ENCODE assay signal across 7 cellular contexts in genomic region chr12:121711925-121712461, GRCh38. TPM values are rescaled to one million over a fixed set of nuclear protein-coding genes. Genes with fewer than 3 reads are reported as not detected.
DNase-seq lines count a peak whose midpoint lies in the region; ATAC-seq and TF ChIP-seq lines count a peak whose summit lies in the region.

No MANE protein-coding gene starts in this region.

- WGBS in GM23248 (ENCODE audit: low coverage in 1 of 2, low lambda C conversion rate in 2 of 2, missing lambda C conversion rate in 2 of 2), 2 experiments = 0% methylated on average over 20 of the region's 20 CpGs

- peak overlapping the region; percentile 90 for H2AFZ ChIP-seq in GM23248
- peak overlapping the region; percentile 86 for H2AFZ ChIP-seq in Loucy (ENCODE audit: low read length)
- peak overlapping the region; percentile 77 for H2AFZ ChIP-seq in fibroblast of lung (ENCODE audit: low read length)

- no peaks in the 10 kb centered on the region for H3K9me3 Mint-ChIP-seq in activated CD4-positive, alpha-beta T cell treated with anti-CD3 and anti-CD28 coated beads, Interleukin-2, amount 10 ng/mL, durations not matched to agents 7 days and 5 days
- H3K9me3 Mint-ChIP-seq in natural killer cell = no peaks in the 10 kb centered on the region

- H4K20me1 ChIP-seq in GM23248 (ENCODE audit: insufficient read depth) (no peaks in the 10 kb centered on the region), Loucy (ENCODE audit: insufficient read depth, low read length, poor library complexity, severe bottlenecking) (no peaks in the 10 kb centered on the region), fibroblast of lung (ENCODE audit: control insufficient read depth, extremely low read depth, insufficient read depth, low read length) (no peaks in the 10 kb centered on the region)

- ATAC-seq in natural killer cell = peak; percentile 50 to 64 (median 54)

- H3K4me1 ChIP-seq in GM23248 (ENCODE audit: insufficient read depth) = peaks cover 22% of the 10 kb centered on the region
- peaks cover 28% of the 10 kb centered on the region for H3K4me1 ChIP-seq in Loucy (ENCODE audit: insufficient read depth, low read length, poor library complexity, severe bottlenecking)
- H3K4me1 ChIP-seq in fibroblast of lung (ENCODE audit: control insufficient read depth, extremely low read depth, insufficient read depth, low read length) = peaks cover 9% of the 10 kb centered on the region

- peak overlapping the region; percentile 93 for H3K27ac Mint-ChIP-seq in activated CD4-positive, alpha-beta T cell treated with anti-CD3 and anti-CD28 coated beads, Interleukin-2, amount 10 ng/mL, durations not matched to agents 7 days and 5 days
- peak overlapping the region; percentile 86 to 95 for H3K27ac Mint-ChIP-seq in natural killer cell

- H3K9ac ChIP-seq in GM23248 (peak overlapping the region; percentile 96), Loucy (ENCODE audit: low read depth, low read length, poor library complexity, severe bottlenecking) (peak overlapping the region; percentile 81), fibroblast of lung (ENCODE audit: insufficient read depth, low read length) (peak overlapping the region; percentile 77)

- H3K4me3 Mint-ChIP-seq in activated CD4-positive, alpha-beta T cell treated with anti-CD3 and anti-CD28 coated beads, Interleukin-2, amount 10 ng/mL, durations not matched to agents 7 days and 5 days = peak overlapping the region; percentile 86
- peak overlapping the region; percentile 90 for H3K4me3 Mint-ChIP-seq in natural killer cell

- POLR2A ChIA-PET in activated CD4-positive, alpha-beta T cell treated with anti-CD3 and anti-CD28 coated beads, Interleukin-2, amount 10 ng/mL, durations not matched to agents 7 days and 5 days (lab: Charles Lee) = no interaction called here

- H3K36me3 ChIP-seq in GM23248 (ENCODE audit: low read depth) = no peaks in the 10 kb centered on the region
- no peaks in the 10 kb centered on the region for H3K36me3 ChIP-seq in Loucy (ENCODE audit: insufficient read depth, low read length)
- H3K36me3 ChIP-seq in fibroblast of lung (ENCODE audit: control insufficient read depth, insufficient read depth, low read length) = no peaks in the 10 kb centered on the region

- DNase-seq in GM13977 (ENCODE audit: low spot score) (peak; percentile 48), GM23248 (peak; percentile 67), fibroblast of lung (ENCODE audit: low read depth in 2 of 2) (peak; percentile 12 to 31), natural killer cell (peak; percentile 28), putamen (ENCODE audit: low spot score) (no peak)
- DNase-seq in activated CD4-positive, alpha-beta T cell treated with anti-CD3 and anti-CD28 coated beads, Interleukin-2, amount 10 ng/mL, durations not matched to agents 7 days and 5 days = peak; percentile 37

- in situ Hi-C loops in GM13977 (cut with MboI; ENCODE audit: low pct_unique_long_range_greater_than_20kb, low sequenced_read_pairs, unreplicated experiment) = no loop called here
- in situ Hi-C loops in GM23248 (cut with MboI) = no loop called here

- CTCF ChIA-PET in activated CD4-positive, alpha-beta T cell treated with anti-CD3 and anti-CD28 coated beads, Interleukin-2, amount 10 ng/mL, durations not matched to agents 7 days and 5 days (lab: Charles Lee) = interaction anchor here (0.5 to 4.0 kb wide), 15 partner anchors 9 to 655 kb away, joined by 3 to 34 read pairs (median 5); partner anchors contain the start of genes PSMD9 and RHOF

- H3K9me2 ChIP-seq in GM23248 (ENCODE audit: insufficient read depth) (no peaks in the 10 kb centered on the region), Loucy (replicated peaks; ENCODE audit: low read depth, low read length) (no peaks in the 10 kb centered on the region)

- TF ChIP-seq CTCF in GM13977 (IDR thresholded peaks at IDR 0.05; ENCODE audit: extremely low read depth, insufficient read depth, missing control alignments) (no peak), Loucy (conservative IDR thresholded peaks at IDR 0.05; ENCODE audit: low read length) (no peak), fibroblast of lung (conservative IDR thresholded peaks at IDR 0.05 in 1 of 2, IDR thresholded peaks at IDR 0.05 in 1 of 2; ENCODE audit: low read depth in 1 of 2, low read length in 2 of 2) (no peak), natural killer cell (IDR thresholded peaks at IDR 0.05) (no peak)

- H3F3A ChIP-seq in GM23248 (ENCODE audit: insufficient read depth) (peaks cover 15% of the 10 kb centered on the region), Loucy (ENCODE audit: low read depth) (no peaks in the 10 kb centered on the region)

- H3K36me3 Mint-ChIP-seq in activated CD4-positive, alpha-beta T cell treated with anti-CD3 and anti-CD28 coated beads, Interleukin-2, amount 10 ng/mL, durations not matched to agents 7 days and 5 days (ENCODE audit: low read depth) = no peaks in the 10 kb centered on the region
- H3K36me3 Mint-ChIP-seq in natural killer cell = no peaks in the 10 kb centered on the region

- H3K4me2 ChIP-seq in GM23248 (ENCODE audit: unreplicated experiment) = peak overlapping the region; percentile 90
- peak overlapping the region; percentile 83 for H3K4me2 ChIP-seq in Loucy (ENCODE audit: low read depth, low read length, poor library complexity, severe bottlenecking)
- peak overlapping the region; percentile 98 for H3K4me2 ChIP-seq in fibroblast of lung (ENCODE audit: extremely low read depth, insufficient read depth, low read length)

- H3K79me2 ChIP-seq in GM23248 (ENCODE audit: insufficient read depth) = peaks cover 36% of the 10 kb centered on the region
- H3K79me2 ChIP-seq in Loucy (ENCODE audit: insufficient read depth, low read length) = peaks cover 26% of the 10 kb centered on the region
- peaks cover 5% of the 10 kb centered on the region for H3K79me2 ChIP-seq in fibroblast of lung (ENCODE audit: control insufficient read depth, insufficient read depth, low read length)

- peaks cover 23% of the 10 kb centered on the region for H3K4me1 Mint-ChIP-seq in activated CD4-positive, alpha-beta T cell treated with anti-CD3 and anti-CD28 coated beads, Interleukin-2, amount 10 ng/mL, durations not matched to agents 7 days and 5 days
- peaks cover 12 to 19% of the 10 kb centered on the region in 2 donors for H3K4me1 Mint-ChIP-seq in natural killer cell

- H3K4me3 ChIP-seq in GM23248 (peak overlapping the region; percentile 95), Loucy (ENCODE audit: low read length, poor library complexity, severe bottlenecking) (peak overlapping the region; percentile 78), fibroblast of lung (replicated peaks in 1 of 4; ENCODE audit: control extremely low read depth in 1 of 4, insufficient read depth in 1 of 4, low read depth in 3 of 4, low read length in 4 of 4) (peak overlapping the region; percentile 58 to 87 (median 76))

- H3K9me3 ChIP-seq in GM23248 (ENCODE audit: low read depth) (no peaks in the 10 kb centered on the region), Loucy (ENCODE audit: insufficient read depth, low read depth, low read length) (no peaks in the 10 kb centered on the region), fibroblast of lung (ENCODE audit: control insufficient read depth, insufficient read depth, low read depth, low read length) (no peaks in the 10 kb centered on the region)

- H3K27ac ChIP-seq in GM23248 (peak overlapping the region; percentile 88), fibroblast of lung (ENCODE audit: insufficient read depth, low read length) (peak overlapping the region; percentile 86)

- peaks cover 1% of the 10 kb centered on the region for H3K27me3 Mint-ChIP-seq in activated CD4-positive, alpha-beta T cell treated with anti-CD3 and anti-CD28 coated beads, Interleukin-2, amount 10 ng/mL, durations not matched to agents 7 days and 5 days
- no peaks in the 10 kb centered on the region for H3K27me3 Mint-ChIP-seq in natural killer cell (ENCODE audit: low read depth in 2 of 2)

- H3K27me3 ChIP-seq in GM23248 (replicated peaks; ENCODE audit: insufficient read depth) (no peaks in the 10 kb centered on the region), Loucy (ENCODE audit: insufficient read depth, low read length, poor library complexity, severe bottlenecking) (no peaks in the 10 kb centered on the region), fibroblast of lung (ENCODE audit: control insufficient read depth, insufficient read depth, low read length) (no peaks in the 10 kb centered on the region)

- intact Hi-C loops in natural killer cell (cut with micrococcal nuclease) = loop anchor here (2.0 to 5.0 kb wide), 2 partner anchors 25 to 80 kb away; partner anchors contain the start of gene RHOF

RNA-seq across cellular contexts. Expression of gene TMEM120B, which starts 0.6 kb away (rescaled TPM):
- total RNA-seq in GM23248 (2014; rRNA removed; shearing (Covaris generic)) = 10.7 and 12.1 TPM in 2 replicates
- polyA plus RNA-seq in GM23248 (2016; fragmentation: Nextera tagmentation; extraction: Ambion mirVana) = 4.7 and 4.8 TPM in 2 replicates
- total RNA-seq in activated CD4-positive, alpha-beta T cell treated with anti-CD3 and anti-CD28 coated beads, Interleukin-2, amount 10 ng/mL, durations not matched to agents 7 days and 5 days = 1 to 10 TPM; 5.8 to 6.0 TPM
- total RNA-seq in fibroblast of lung = 6.2 and 8.6 TPM in 2 replicates
- 8.6 and 10.6 TPM in 2 replicates for polyA plus RNA-seq in fibroblast of lung
- polyA plus RNA-seq in fibroblast of lung (2012) = 7.7 and 8.6 TPM in 2 replicates
- 33.3 and 83.8 TPM in 2 replicates for polyA minus RNA-seq in fibroblast of lung (ENCODE audit: low replicate concordance)
- total RNA-seq in natural killer cell = 1 to 10 TPM; 6.3 to 8.4 (median 7.9) TPM

RNA-seq across cellular contexts. Expression of gene MORN3, which starts 42.5 kb away (rescaled TPM):
- 0.13 TPM in 1 of 2 replicates, not detected in the other for total RNA-seq in GM23248 (2014; rRNA removed; shearing (Covaris generic))
- 0.58 and 0.63 TPM in 2 replicates for polyA plus RNA-seq in GM23248 (2016; fragmentation: Nextera tagmentation; extraction: Ambion mirVana)
- 1 to 10 TPM; 3.0 to 3.5 TPM for total RNA-seq in activated CD4-positive, alpha-beta T cell treated with anti-CD3 and anti-CD28 coated beads, Interleukin-2, amount 10 ng/mL, durations not matched to agents 7 days and 5 days
- 0.77 and 0.83 TPM in 2 replicates for total RNA-seq in fibroblast of lung
- 0.23 and 0.61 TPM in 2 replicates for polyA plus RNA-seq in fibroblast of lung
- polyA plus RNA-seq in fibroblast of lung (2012) = 0.37 and 1.2 TPM in 2 replicates
- polyA minus RNA-seq in fibroblast of lung (ENCODE audit: low replicate concordance) = not detected in 2 replicates
- total RNA-seq in natural killer cell = 1 to 10 TPM; 3.0 to 7.6 (median 4.4) TPM
